30 cellular contexts compared by ENCODE assay signal in the genomic region with DNA sequence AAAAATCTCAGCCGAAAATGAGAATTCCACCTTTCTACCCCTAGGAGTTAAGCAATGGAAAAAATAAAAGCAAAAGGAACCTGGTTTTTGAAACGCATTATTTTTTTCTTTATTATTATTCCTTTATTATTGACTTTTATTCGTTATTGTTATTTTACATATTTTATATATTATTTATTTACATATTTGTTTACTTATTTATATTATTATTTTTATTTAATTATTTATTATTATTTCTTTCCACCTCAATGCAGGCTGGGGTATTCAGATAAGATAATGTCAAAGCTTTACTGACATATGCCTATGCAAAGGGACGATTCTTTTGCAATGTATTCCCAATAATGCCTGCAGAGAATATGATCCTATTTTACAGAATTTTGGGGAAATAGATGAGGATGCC. TPM values are rescaled to one million over a fixed set of nuclear protein-coding genes. Genes with fewer than 3 reads are reported as not detected.
"Had no signal": no experiment of that assay in that cellular context is flagged by ENCODE, and none has a peak within 500 bp of the region (broad histone marks: within the 10 kb centered on the region; RNA-seq: fewer than 3 reads in every experiment).

No MANE protein-coding gene starts in this region.

- H3K4me1 ChIP-seq: colonic mucosa, esophagus squamous epithelium, gastroesophageal sphincter, heart left ventricle, left lung, lower lobe of right lung had no signal

- DNase-seq: colonic mucosa; cortex of kidney; dermis blood vessel endothelial cell; dorsolateral prefrontal cortex; effector CD4-positive, alpha-beta T cell; effector memory CD4-positive, alpha-beta T cell; erythroblast; esophagus squamous epithelium; foreskin fibroblast; foreskin melanocyte; heart left ventricle; hypothalamus; immature natural killer cell; islet precursor cell; left cardiac atrium; left lung; left ventricle myocardium superior; lower lobe of right lung; mesenchymal stem cell; mucosa of descending colon; naive B cell; naive thymus-derived CD8-positive, alpha-beta T cell had no signal

- H3K27ac ChIP-seq: colonic mucosa, dorsolateral prefrontal cortex, epithelial cell of prostate, esophagus squamous epithelium, gastroesophageal sphincter, heart left ventricle, hepatocyte, left lung, lower lobe of right lung had no signal

- H3K9me3 ChIP-seq: colonic mucosa, esophagus squamous epithelium, gastroesophageal sphincter, left lung, lower lobe of right lung, mucosa of descending colon had no signal

- H3K36me3 ChIP-seq: colonic mucosa, esophagus squamous epithelium, gastroesophageal sphincter, heart left ventricle, left lung, lower lobe of right lung had no signal

- H3K4me3 ChIP-seq: colonic mucosa, dorsolateral prefrontal cortex, esophagus squamous epithelium, gastroesophageal sphincter, heart left ventricle, hepatocyte, left lung, lower lobe of right lung, mucosa of descending colon had no signal

RNA-seq across cellular contexts. Expression of a gene that starts 16.7 kb away (rescaled TPM):
- total RNA-seq: colonic mucosa; dermis blood vessel endothelial cell; esophagus mucosa; esophagus squamous epithelium; gastroesophageal sphincter; left ventricle myocardium superior; lower lobe of right lung; lung microvascular endothelial cell; mesenteric fat pad; myocyte; naive thymus-derived CD8-positive, alpha-beta T cell had no signal
- polyA plus RNA-seq: heart left ventricle; naive thymus-derived CD8-positive, alpha-beta T cell had no signal

RNA-seq across cellular contexts. Expression of a gene that starts 58.8 kb away (rescaled TPM):
- total RNA-seq: colonic mucosa; dermis blood vessel endothelial cell; esophagus mucosa; gastroesophageal sphincter; heart left ventricle; left cardiac atrium; left lung; left ventricle myocardium superior; lower lobe of right lung; lung microvascular endothelial cell; mesenteric fat pad; mesothelial cell of epicardium; mucosa of descending colon; myocyte; naive thymus-derived CD8-positive, alpha-beta T cell had no signal
- polyA plus RNA-seq: heart left ventricle; immature natural killer cell; naive thymus-derived CD8-positive, alpha-beta T cell had no signal
